Comparison of ENCODE assay signal across 12 cellular contexts in the genomic region with DNA sequence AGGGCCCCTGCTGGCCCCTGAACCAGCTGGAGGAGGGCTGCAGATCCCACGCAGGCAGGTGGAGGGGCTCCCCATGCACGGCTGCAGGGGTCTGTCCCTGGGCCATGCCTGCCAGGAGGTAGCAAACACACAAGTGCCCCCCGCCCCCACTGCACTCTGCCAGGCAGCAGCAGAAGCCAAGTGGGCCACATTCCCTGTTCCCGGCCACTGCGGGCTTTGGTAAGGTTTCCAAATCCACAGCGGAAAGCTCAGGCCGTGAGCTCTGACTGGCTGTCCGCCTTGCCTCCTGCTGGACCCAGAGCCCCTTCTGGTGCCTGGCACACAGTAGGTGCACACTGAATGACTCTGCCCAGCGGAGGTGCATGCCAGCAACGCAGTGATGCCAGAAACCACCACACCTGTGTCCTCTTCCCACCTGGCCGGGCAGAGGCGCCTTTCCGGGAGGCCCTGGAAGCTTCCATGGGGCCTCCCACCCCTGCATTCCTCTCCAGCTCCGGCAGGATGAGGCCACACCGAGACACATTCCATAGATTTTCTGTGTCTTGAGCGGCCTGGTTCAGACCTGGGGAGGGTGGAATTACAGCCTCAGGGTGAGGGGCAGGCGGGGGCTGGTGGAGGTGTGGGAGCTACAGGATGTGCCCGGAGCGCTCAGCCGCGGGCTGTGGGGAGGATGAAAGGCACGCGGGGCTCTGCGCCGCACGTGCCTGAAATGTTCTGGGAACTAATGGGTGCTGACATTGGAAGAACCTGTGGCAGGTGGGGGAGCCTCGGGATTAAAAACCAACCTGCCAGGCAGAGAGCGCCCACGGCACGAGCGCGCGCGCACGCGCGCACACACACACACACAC.
DNase-seq lines count a peak whose midpoint lies in the region; ATAC-seq and TF ChIP-seq lines count a peak whose summit lies in the region.
"Had no signal": no experiment of that assay in that cellular context is flagged by ENCODE, and none has a peak within 500 bp of the region (broad histone marks: within the 10 kb centered on the region; RNA-seq: fewer than 3 reads in every experiment).

No MANE protein-coding gene starts in this region.

- peak overlapping the region; percentile 96 for H3K27ac ChIP-seq in GM23338 (ENCODE audit: low read depth)
- H3K27ac ChIP-seq in hepatocyte, result peak overlapping the region; percentile 79
- H3K27ac ChIP-seq in sigmoid colon, result peak overlapping the region; percentile 67 to 81 (median 75)

- H3F3A ChIP-seq in GM23338 (replicated peaks; ENCODE audit: low read depth), result 0 out of 2 replicates have a peak, but pooled peaks cover 7% of the 10 kb centered on the region

- no peaks in the 10 kb centered on the region for H3K9me2 ChIP-seq in GM23338 (ENCODE audit: insufficient read depth)
- H3K9me2 ChIP-seq in hepatocyte (replicated peaks; ENCODE audit: insufficient read depth), result no peaks in the 10 kb centered on the region

- no peaks in the 10 kb centered on the region; the same call in 2 of the 3 replicates for H3K9me3 Mint-ChIP-seq in GM23338

- peak overlapping the region; percentile 39; the same call in 2 of the 3 replicates for H3K4me3 Mint-ChIP-seq in GM23338
- H3K4me3 Mint-ChIP-seq: stimulated activated memory B cell treated with anti-CD40 and anti-IgM and Interleukin-4, amounts not matched to agents 10 μg/mL and 1 μg/mL and 100 μg/mL, for 72 hours had no signal

- peaks cover 21% of the 10 kb centered on the region for H4K20me1 ChIP-seq in GM23338 (replicated peaks; ENCODE audit: insufficient read depth)
- H4K20me1 ChIP-seq in hepatocyte (ENCODE audit: insufficient read depth, poor library complexity, severe bottlenecking), result peaks cover 75% of the 10 kb centered on the region

- no peak for TF ChIP-seq CTCF in GM23338 (conservative IDR thresholded peaks at IDR 0.05; ENCODE audit: low read depth in 2 of 2)
- TF ChIP-seq CTCF in hepatocyte (IDR thresholded peaks at IDR 0.05; ENCODE audit: poor library complexity), result no peak
- TF ChIP-seq CTCF in sigmoid colon (IDR thresholded peaks at IDR 0.05), result no peak

- no peak for TF ChIP-seq POLR2A in sigmoid colon (IDR thresholded peaks at IDR 0.05)

- no peak overlapping the region for H3K4me3 ChIP-seq in GM23338
- H3K4me3 ChIP-seq in adipocyte (ENCODE audit: low read length), result no peak overlapping the region
- no peak overlapping the region for H3K4me3 ChIP-seq in hepatocyte
- no peak overlapping the region for H3K4me3 ChIP-seq in sigmoid colon

- peaks cover 28% of the 10 kb centered on the region for H3K27me3 Mint-ChIP-seq in GM23338 (ENCODE audit: insufficient read depth, low read depth, poor library complexity)
- H3K27me3 Mint-ChIP-seq: stimulated activated memory B cell treated with anti-CD40 and anti-IgM and Interleukin-4, amounts not matched to agents 10 μg/mL and 1 μg/mL and 100 μg/mL, for 72 hours had no signal

- H3K4me2 ChIP-seq in GM23338 (peak overlapping the region; percentile 64), hepatocyte (peak overlapping the region; percentile 18)

- H2AFZ ChIP-seq in GM23338, result no peak overlapping the region
- H2AFZ ChIP-seq in hepatocyte, result no peak overlapping the region

- no peak for TF ChIP-seq EP300 in sigmoid colon (IDR thresholded peaks at IDR 0.05)

- intact Hi-C loops in sigmoid colon (cut with DNase I), result no loop called here

- no peaks in the 10 kb centered on the region for H3K36me3 ChIP-seq in GM23338 (ENCODE audit: insufficient read depth)
- H3K36me3 ChIP-seq in adipocyte (ENCODE audit: control insufficient read depth, insufficient read depth, low read length, severe bottlenecking), result no peaks in the 10 kb centered on the region
- H3K36me3 ChIP-seq in hepatocyte (replicated peaks; ENCODE audit: insufficient read depth, low read depth), result no peaks in the 10 kb centered on the region
- no peaks in the 10 kb centered on the region for H3K36me3 ChIP-seq in sigmoid colon

- peaks cover 79% of the 10 kb centered on the region for H3K4me1 Mint-ChIP-seq in GM23338

- no peak overlapping the region for H3K9ac ChIP-seq in adipocyte (ENCODE audit: low read length)

- peaks cover 13% of the 10 kb centered on the region; the same call in 2 of the 3 replicates for H3K36me3 Mint-ChIP-seq in GM23338 (ENCODE audit: low read depth)

- 47% methylated on average over 32 of the region's 37 CpGs for WGBS in hepatocyte (ENCODE audit: low lambda C conversion rate, missing lambda C conversion rate)
- WGBS in sigmoid colon, 2 donors, result 73 to 82% methylated on average over 37 of the region's 37 CpGs

- ATAC-seq in GM23338, result peak; percentile 78
- no peak for ATAC-seq in GM21447 (IDR thresholded peaks at IDR 0.05; ENCODE audit: unreplicated experiment)
- no peak for ATAC-seq in GM21825 (IDR thresholded peaks at IDR 0.05; ENCODE audit: unreplicated experiment)
- ATAC-seq: stimulated activated memory B cell treated with anti-CD40 and anti-IgM and Interleukin-4, amounts not matched to agents 10 μg/mL and 1 μg/mL and 100 μg/mL, for 72 hours had no signal

- H3K79me2 ChIP-seq in GM23338 (replicated peaks; ENCODE audit: insufficient read depth) (peaks cover 98% of the 10 kb centered on the region), hepatocyte (peaks cover 96% of the 10 kb centered on the region)

- H3K9me3 ChIP-seq in adipocyte (ENCODE audit: control insufficient read depth, low read length), result no peaks in the 10 kb centered on the region
- H3K9me3 ChIP-seq in hepatocyte (ENCODE audit: low read depth), result no peaks in the 10 kb centered on the region
- no peaks in the 10 kb centered on the region for H3K9me3 ChIP-seq in sigmoid colon

- peak overlapping the region; percentile 98 for H3K27ac Mint-ChIP-seq in GM23338
- H3K27ac Mint-ChIP-seq: stimulated activated memory B cell treated with anti-CD40 and anti-IgM and Interleukin-4, amounts not matched to agents 10 μg/mL and 1 μg/mL and 100 μg/mL, for 72 hours had no signal

- H3K27me3 ChIP-seq in GM23338 (ENCODE audit: insufficient read depth) (no peaks in the 10 kb centered on the region), adipocyte (replicated peaks; ENCODE audit: control insufficient read depth, insufficient read depth, low read length) (no peaks in the 10 kb centered on the region), hepatocyte (no peaks in the 10 kb centered on the region), sigmoid colon (no peaks in the 10 kb centered on the region)

- peaks cover 47% of the 10 kb centered on the region for H3K4me1 ChIP-seq in GM23338 (ENCODE audit: insufficient read depth)
- H3K4me1 ChIP-seq in adipocyte (ENCODE audit: control insufficient read depth, insufficient read depth, low read length), result peaks cover 33% of the 10 kb centered on the region
- H3K4me1 ChIP-seq in hepatocyte (ENCODE audit: insufficient read depth), result peaks cover 61% of the 10 kb centered on the region
- peaks cover 0 to 94% (median 87%) of the 10 kb centered on the region in 4 donors for H3K4me1 ChIP-seq in sigmoid colon

- DNase-seq in GM23338 (ENCODE audit: low spot score) (peak; percentile 95), adipocyte (ENCODE audit: low read depth) (peak; percentile 51), hepatocyte (ENCODE audit: low spot score) (peak; percentile 77), sigmoid colon (no peak), midbrain (lab: John Stamatoyannopoulos, UW) (no peak), mesenteric fat pad (ENCODE audit: low spot score) (no peak)
- DNase-seq: DMS79, NCI-H1436 treated with DMSO at 0.1 percent for 48 hours, T-helper 1 cell had no signal

Comparison
In these comparisons a context has a peak if more than half of its experiments do, and no peak if none do; other contexts are left out.
1. DNase-seq: peak in GM23338 (single experiment), adipocyte (single experiment) and hepatocyte (single experiment); none in sigmoid colon (single experiment), midbrain (single experiment) and mesenteric fat pad (single experiment).
2. Peak in every context shown above with its lines, with median percentiles within 50 percentile points of each other: H3K27ac ChIP-seq.